ENCODE assay signal across 8 cellular contexts in the genomic region with DNA sequence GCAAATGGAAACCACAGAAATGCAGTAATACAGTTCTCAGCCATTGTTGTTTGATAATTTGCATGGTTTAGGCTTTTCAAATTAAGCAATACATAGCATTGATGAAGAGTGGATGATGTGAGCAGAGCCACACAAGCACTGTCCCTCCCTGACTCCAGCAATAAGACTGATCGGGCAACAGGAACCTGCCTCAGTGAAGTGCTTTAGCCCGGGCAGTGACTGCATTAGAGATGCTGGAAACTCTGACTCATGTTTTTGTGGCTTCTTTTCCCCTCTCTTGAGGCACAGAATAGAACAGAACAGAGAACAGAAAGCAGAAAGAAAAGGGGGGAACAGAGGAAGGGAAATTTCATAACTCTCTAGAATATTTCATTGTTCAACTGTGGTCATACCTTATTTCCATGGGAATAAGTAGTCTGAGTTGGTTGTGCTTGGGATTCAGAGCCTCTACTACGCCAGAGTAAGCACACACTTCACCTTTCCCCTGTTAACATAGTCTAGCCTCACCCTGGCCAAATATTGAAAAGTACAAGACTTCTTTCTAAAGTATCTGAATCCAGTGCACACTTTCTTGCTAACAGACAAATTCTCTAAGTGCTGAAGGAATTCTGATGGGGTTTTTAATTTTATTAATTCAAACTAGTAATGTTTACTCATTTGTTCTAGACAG.
DNase-seq lines count a peak whose midpoint lies in the region; ATAC-seq, FAIRE-seq and TF ChIP-seq lines count a peak whose summit lies in the region.

No MANE protein-coding gene starts in this region.

- H3K27ac Mint-ChIP-seq in Calu3 (ENCODE audit: unreplicated experiment), result peak overlapping the region; percentile 21
- no peak overlapping the region for H3K27ac Mint-ChIP-seq in CD4-positive, alpha-beta T cell

- H3K36me3 ChIP-seq in small intestine (ENCODE audit: control insufficient read depth in 2 of 2, insufficient read depth in 2 of 2, low read length in 2 of 2), result no peaks in the 10 kb centered on the region

- H3K4me3 ChIP-seq in small intestine (ENCODE audit: low read depth in 1 of 2, low read length in 2 of 2), result no peak overlapping the region

- CTCF ChIA-PET in Calu3 (lab: Charles Lee), result no interaction called here
- CTCF ChIA-PET in CD4-positive, alpha-beta T cell (lab: Charles Lee), result no interaction called here

- no peak overlapping the region for H3K27ac ChIP-seq in small intestine (ENCODE audit: low read depth in 1 of 2, low read length in 1 of 2)
- no peak overlapping the region for H3K27ac ChIP-seq in CD4-positive, alpha-beta T cell (ENCODE audit: low read depth, low read length)

- no peaks in the 10 kb centered on the region for H3K27me3 Mint-ChIP-seq in Calu3 (ENCODE audit: unreplicated experiment)
- no peaks in the 10 kb centered on the region for H3K27me3 Mint-ChIP-seq in CD4-positive, alpha-beta T cell

- no TSS peak for BruUV-seq in Calu3 (replicated peaks; lab: Mats Ljungman, UMichigan)

- H3K4me1 Mint-ChIP-seq in Calu3 (ENCODE audit: low read depth, unreplicated experiment), result peaks cover 8% of the 10 kb centered on the region
- H3K4me1 Mint-ChIP-seq in CD4-positive, alpha-beta T cell (ENCODE audit: low read depth), result no peaks in the 10 kb centered on the region

- FAIRE-seq in small intestine (lab: Jason Lieb, UNC), result no peak

- peak; percentile 97 for ATAC-seq in GM19328 (IDR thresholded peaks at IDR 0.05; ENCODE audit: unreplicated experiment)
- ATAC-seq in HG03135 (IDR thresholded peaks at IDR 0.05; ENCODE audit: unreplicated experiment), result peak; percentile 96
- no peak for ATAC-seq in CD4-positive, alpha-beta T cell (ENCODE audit: poor library complexity)

- H3K9me3 ChIP-seq in small intestine (ENCODE audit: control insufficient read depth, low read depth), result no peaks in the 10 kb centered on the region
- no peaks in the 10 kb centered on the region for H3K9me3 ChIP-seq in CD4-positive, alpha-beta T cell (ENCODE audit: control insufficient read depth, low read length)

- H3K36me3 Mint-ChIP-seq in Calu3 (ENCODE audit: insufficient read depth, unreplicated experiment), result no peaks in the 10 kb centered on the region
- no peaks in the 10 kb centered on the region for H3K36me3 Mint-ChIP-seq in CD4-positive, alpha-beta T cell (ENCODE audit: low read depth)

- H3K9me3 Mint-ChIP-seq in Calu3 (ENCODE audit: low read depth, unreplicated experiment), result no peaks in the 10 kb centered on the region
- no peaks in the 10 kb centered on the region for H3K9me3 Mint-ChIP-seq in CD4-positive, alpha-beta T cell

- no peak for DNase-seq in Calu3
- DNase-seq in SW480 (ENCODE audit: low spot score), result peak; percentile 5
- DNase-seq in glomerular visceral epithelial cell (ENCODE audit: extremely low spot score), result peak; percentile 85
- peak; percentile 4 for DNase-seq in small intestine
- DNase-seq in SHP77 treated with DMSO at 0.1 percent for 48 hours (lab: John Stamatoyannopoulos, UW), result no peak
- no peak for DNase-seq in CD4-positive, alpha-beta T cell

- H3K4me1 ChIP-seq in small intestine (ENCODE audit: control insufficient read depth in 2 of 2, insufficient read depth in 1 of 2, low read depth in 1 of 2, low read length in 1 of 2), result no peaks in the 10 kb centered on the region

- H3K4me3 Mint-ChIP-seq in Calu3 (ENCODE audit: low read depth, unreplicated experiment), result no peak overlapping the region
- H3K4me3 Mint-ChIP-seq in CD4-positive, alpha-beta T cell, result no peak overlapping the region

- POLR2A ChIA-PET in CD4-positive, alpha-beta T cell (lab: Charles Lee), result no interaction called here

- WGBS in small intestine, 3 donors, result 30 to 49% (median 46%) methylated on average over 3 of the region's 3 CpGs

- intact Hi-C loops in Calu3 (cut with micrococcal nuclease; ENCODE audit: unreplicated experiment), result no loop called here
- intact Hi-C loops in CD4-positive, alpha-beta T cell (cut with DNase I, micrococcal nuclease), result no loop called here

- no peak for TF ChIP-seq CTCF in Calu3 (IDR thresholded peaks at IDR 0.05; ENCODE audit: unreplicated experiment)
- no peak for TF ChIP-seq CTCF in CD4-positive, alpha-beta T cell (IDR thresholded peaks at IDR 0.05)

- H3K27me3 ChIP-seq in small intestine (ENCODE audit: control insufficient read depth in 2 of 2, insufficient read depth in 2 of 2, low read length in 2 of 2), result no peaks in the 10 kb centered on the region
- no peaks in the 10 kb centered on the region for H3K27me3 ChIP-seq in CD4-positive, alpha-beta T cell (ENCODE audit: control insufficient read depth, insufficient read depth, low read length)

Comparison
In these comparisons a context has a peak if more than half of its experiments do, and no peak if none do; other contexts are left out.
1. DNase-seq: peak in SW480 (single experiment), glomerular visceral epithelial cell (single experiment) and small intestine (single experiment); none in Calu3 (single experiment), SHP77 treated with DMSO at 0.1 percent for 48 hours (single experiment) and CD4-positive, alpha-beta T cell (0 of 10).